In the genomic region with DNA sequence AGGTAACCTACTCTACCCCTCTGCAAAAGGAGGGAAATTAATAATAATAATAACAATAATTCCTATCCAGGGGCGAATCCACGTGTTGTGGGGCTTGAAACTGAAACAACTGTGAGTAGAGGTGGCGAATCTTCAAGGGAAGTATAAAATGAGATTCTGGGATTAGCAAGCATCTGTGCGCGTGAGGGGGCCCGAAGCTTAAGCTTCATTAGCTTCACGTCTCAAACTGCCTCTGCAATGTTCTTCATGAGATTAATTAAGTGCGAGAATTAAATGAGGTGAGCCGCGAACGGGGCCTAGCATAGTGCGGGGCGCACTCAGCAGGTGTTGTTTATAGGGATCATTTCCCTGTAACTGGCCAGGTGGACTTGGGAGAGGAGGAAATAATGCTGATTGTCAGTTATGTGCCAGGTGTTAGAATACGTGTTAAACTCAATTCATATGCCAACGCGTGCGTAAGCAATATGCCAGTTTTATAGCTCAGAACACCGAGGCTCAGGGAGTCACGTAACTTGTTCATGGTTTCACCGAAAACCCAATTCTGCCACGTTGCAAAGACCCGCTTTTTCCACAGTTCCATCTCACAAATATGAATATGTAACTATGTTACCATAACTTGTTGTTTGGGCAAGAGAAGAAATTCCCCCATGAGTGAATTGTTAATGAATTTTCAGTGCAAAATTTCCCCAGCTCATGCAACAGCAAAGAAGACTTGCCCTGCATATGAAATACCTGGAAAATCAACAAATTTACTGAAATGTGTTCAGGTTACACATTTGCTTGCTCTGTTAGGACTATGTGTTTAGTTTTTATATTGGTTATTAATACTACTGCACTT, we compare ENCODE assay signal across 8 cellular contexts. TPM values are rescaled to one million over a fixed set of nuclear protein-coding genes. Genes with fewer than 3 reads are reported as not detected.
DNase-seq lines count a peak whose midpoint lies in the region; ATAC-seq and TF ChIP-seq lines count a peak whose summit lies in the region.

No MANE protein-coding gene starts in this region.

- H3K4me3 Mint-ChIP-seq in activated CD8-positive, alpha-beta T cell treated with anti-CD3 and anti-CD28 coated beads for 36 hours = peak overlapping the region; percentile 84

- H3K27me3 ChIP-seq in iPS DF 6.9 (ENCODE audit: control insufficient read depth, insufficient read depth, low read length) = peaks cover 31% of the 10 kb centered on the region

- H3K27ac Mint-ChIP-seq in activated CD8-positive, alpha-beta T cell treated with anti-CD3 and anti-CD28 coated beads for 36 hours = peak overlapping the region; percentile 83

- no peak overlapping the region for H3K27ac ChIP-seq in iPS DF 6.9 (ENCODE audit: low read length)

- intact Hi-C loops in activated CD8-positive, alpha-beta T cell treated with anti-CD3 and anti-CD28 coated beads for 36 hours (cut with micrococcal nuclease) = loop anchor here (2.0 kb wide), 1 partner anchor 30 kb away; the partner anchor contains the start of gene SF3B5

- 0 out of 2 replicates have a peak, but pooled peaks cover 2% of the 10 kb centered on the region for H3K4me1 ChIP-seq in iPS DF 6.9 (ENCODE audit: control insufficient read depth, insufficient read depth, low read length)

- CTCF ChIA-PET in activated CD8-positive, alpha-beta T cell treated with anti-CD3 and anti-CD28 coated beads for 36 hours (lab: Charles Lee) = interaction anchor here (0.8 to 4.4 kb wide), 10 partner anchors 10 to 153 kb away, joined by 3 to 19 read pairs (median 4); partner anchors contain the start of gene SF3B5

- DNase-seq in G401 (ENCODE audit: low spot score) (peak; percentile 11), iPS DF 6.9 (ENCODE audit: low read depth, low spot score) (no peak), HuH-7 (ENCODE audit: low spot score) (no peak), cerebellar cortex (ENCODE audit: low spot score) (no peak)
- peak; percentile 35 for DNase-seq in activated CD8-positive, alpha-beta T cell treated with anti-CD3 and anti-CD28 coated beads for 36 hours
- DNase-seq in stimulated activated naive CD4-positive, alpha-beta T cell treated with Interleukin-2 at 50 U/mL for 16 hours (lab: John Stamatoyannopoulos, UW) = peak; percentile 22

- H3K36me3 Mint-ChIP-seq in activated CD8-positive, alpha-beta T cell treated with anti-CD3 and anti-CD28 coated beads for 36 hours (ENCODE audit: low read depth) = peaks cover 3% of the 10 kb centered on the region

- in situ Hi-C loops in G401 (cut with HindIII; ENCODE audit: low sequenced_read_pairs) = no loop called here

- ATAC-seq in HG03196 (IDR thresholded peaks at IDR 0.05; ENCODE audit: unreplicated experiment) (peak; percentile 0), GM21423 (IDR thresholded peaks at IDR 0.05; ENCODE audit: unreplicated experiment) (no peak)
- no peak for ATAC-seq in activated CD8-positive, alpha-beta T cell treated with anti-CD3 and anti-CD28 coated beads for 36 hours

- no peak for TF ChIP-seq CTCF in activated CD8-positive, alpha-beta T cell treated with anti-CD3 and anti-CD28 coated beads for 36 hours (IDR thresholded peaks at IDR 0.05)

- H3K4me1 Mint-ChIP-seq in activated CD8-positive, alpha-beta T cell treated with anti-CD3 and anti-CD28 coated beads for 36 hours (ENCODE audit: low read depth) = peaks cover 41% of the 10 kb centered on the region

- POLR2A ChIA-PET in activated CD8-positive, alpha-beta T cell treated with anti-CD3 and anti-CD28 coated beads for 36 hours (lab: Charles Lee) = interaction anchor here (0.8 to 4.7 kb wide), 5 partner anchors 10 to 30 kb away, joined by 3 to 45 read pairs (median 3); partner anchors contain the start of gene SF3B5

- no CpG with 5 or more reads among the region's 22 CpGs for WGBS in iPS DF 6.9 (ENCODE audit: insufficient coverage, insufficient read length)

- no peaks in the 10 kb centered on the region for H3K27me3 Mint-ChIP-seq in activated CD8-positive, alpha-beta T cell treated with anti-CD3 and anti-CD28 coated beads for 36 hours

- no peaks in the 10 kb centered on the region for H3K9me3 Mint-ChIP-seq in activated CD8-positive, alpha-beta T cell treated with anti-CD3 and anti-CD28 coated beads for 36 hours

- peak overlapping the region; percentile 76; the same call in 1 of the 2 replicates for H3K4me3 ChIP-seq in iPS DF 6.9 (ENCODE audit: low read length)

- H3K9me3 ChIP-seq in iPS DF 6.9 (ENCODE audit: control insufficient read depth, insufficient read depth, low read length) = no peaks in the 10 kb centered on the region

- no peaks in the 10 kb centered on the region for H3K36me3 ChIP-seq in iPS DF 6.9 (ENCODE audit: control insufficient read depth, insufficient read depth, low read length)

RNA-seq across cellular contexts. Expression of gene SF3B5, which starts 30.3 kb away (rescaled TPM):
- 100 and 214 TPM in 2 replicates for total RNA-seq in G401 (2014; rRNA removed; shearing (Covaris generic))
- 100 to 1,000 TPM; 207 to 210 TPM for total RNA-seq in activated CD8-positive, alpha-beta T cell treated with anti-CD3 and anti-CD28 coated beads for 36 hours

RNA-seq across cellular contexts. Expression of gene PLAGL1, which starts 57.0 kb away (rescaled TPM):
- 5.5 and 9.9 TPM in 2 replicates for total RNA-seq in G401 (2014; rRNA removed; shearing (Covaris generic))
- total RNA-seq in activated CD8-positive, alpha-beta T cell treated with anti-CD3 and anti-CD28 coated beads for 36 hours = 10 to 100 TPM; 19.0 to 20.7 TPM

Comparison
In these comparisons a context has a peak if more than half of its experiments do, and no peak if none do; other contexts are left out.
1. DNase-seq: peak in G401 (single experiment), activated CD8-positive, alpha-beta T cell treated with anti-CD3 and anti-CD28 coated beads for 36 hours (single experiment) and stimulated activated naive CD4-positive, alpha-beta T cell treated with Interleukin-2 at 50 U/mL for 16 hours (single experiment); none in iPS DF 6.9 (single experiment), HuH-7 (single experiment) and cerebellar cortex (single experiment).